Comparison of ENCODE assay signal across 7 cellular contexts in genomic region chr22:31540166-31540565, GRCh38. TPM values are rescaled to one million over a fixed set of nuclear protein-coding genes. Genes with fewer than 3 reads are reported as not detected.
A peak's percentile ranks its signal among the peaks of the same experiment; 100 is the strongest.
DNase-seq lines count a peak whose midpoint lies in the region; ATAC-seq and TF ChIP-seq lines count a peak whose summit lies in the region.
"Not testable (repeated sequence)": the region's sequence is repeated elsewhere in the genome, so short reads cannot be mapped to it uniquely, and the experiment has no call there.

No MANE protein-coding gene starts in this region.

- CTCF ChIA-PET in WTC11 (lab: Charles Lee) = interaction anchor here (0.6 kb wide), 1 partner anchor 530 kb away, joined by 3 read pairs; no protein-coding TSS in a partner anchor
- CTCF ChIA-PET in activated CD8-positive, alpha-beta memory T cell treated with anti-CD3 and anti-CD28 coated beads, Interleukin-2, amount 10 ng/mL, durations not matched to agents 7 days and 5 days (lab: Charles Lee) = interaction anchor here (1.3 kb wide), 1 partner anchor 21 kb away, joined by 5 read pairs; no protein-coding TSS in a partner anchor
- CTCF ChIA-PET in activated naive CD4-positive, alpha-beta T cell treated with anti-CD3 and anti-CD28 coated beads for 36 hours (lab: Charles Lee) = not testable (repeated sequence)

- DNase-seq in WTC11 (ENCODE audit: low spot score); activated CD4-positive, alpha-beta T cell treated with anti-CD3 and anti-CD28 coated beads, Interleukin-2, amount 10 ng/mL, durations not matched to agents 24 days and 14 days; activated T-helper 1 cell treated with anti-CD3 and anti-CD28 coated beads, Interleukin-12 subunit alpha, Interleukin-12 subunit beta, Interleukin-2, Interleukin-4 antibody, amounts not matched to agents 30 ng/mL and 10 ng/mL and 1 ng/mL, durations not matched to agents 14 hours and 24 hours and 36 hours (ENCODE audit: low spot score); stimulated activated effector memory CD8-positive, alpha-beta T cell treated with anti-CD3 and anti-CD28 coated beads, Interleukin-12 subunit alpha, Interleukin-12 subunit beta, amount 100 ng/mL, for 72 hours (ENCODE audit: low spot score in 2 of 2): not testable (repeated sequence)
- DNase-seq in activated CD8-positive, alpha-beta memory T cell treated with anti-CD3 and anti-CD28 coated beads, Interleukin-2, amount 10 ng/mL, durations not matched to agents 7 days and 5 days = peak; percentile 22
- peak; percentile 28 for DNase-seq in activated naive CD4-positive, alpha-beta T cell treated with anti-CD3 and anti-CD28 coated beads for 36 hours
- DNase-seq in chondrocyte (ENCODE audit: low spot score) = peak; percentile 29

- not testable (repeated sequence) for H3K27me3 Mint-ChIP-seq in WTC11 (ENCODE audit: low read depth); activated CD4-positive, alpha-beta T cell treated with anti-CD3 and anti-CD28 coated beads, Interleukin-2, amount 10 ng/mL, durations not matched to agents 24 days and 14 days; activated CD8-positive, alpha-beta memory T cell treated with anti-CD3 and anti-CD28 coated beads, Interleukin-2, amount 10 ng/mL, durations not matched to agents 7 days and 5 days; activated T-helper 1 cell treated with anti-CD3 and anti-CD28 coated beads, Interleukin-12 subunit alpha, Interleukin-12 subunit beta, Interleukin-2, Interleukin-4 antibody, amounts not matched to agents 30 ng/mL and 10 ng/mL and 1 ng/mL, durations not matched to agents 14 hours and 24 hours and 36 hours (ENCODE audit: insufficient read depth); activated naive CD4-positive, alpha-beta T cell treated with anti-CD3 and anti-CD28 coated beads for 36 hours (ENCODE audit: low read depth); chondrocyte (ENCODE audit: low read depth)

- POLR2A ChIA-PET in WTC11 (lab: Charles Lee) = not testable (repeated sequence)

- H3K36me3 Mint-ChIP-seq in WTC11; chondrocyte (ENCODE audit: low read depth): not testable (repeated sequence)
- H3K36me3 Mint-ChIP-seq in activated CD4-positive, alpha-beta T cell treated with anti-CD3 and anti-CD28 coated beads, Interleukin-2, amount 10 ng/mL, durations not matched to agents 24 days and 14 days (ENCODE audit: low read depth) = peaks cover 47% of the 10 kb centered on the region
- peaks cover 35% of the 10 kb centered on the region for H3K36me3 Mint-ChIP-seq in activated CD8-positive, alpha-beta memory T cell treated with anti-CD3 and anti-CD28 coated beads, Interleukin-2, amount 10 ng/mL, durations not matched to agents 7 days and 5 days
- H3K36me3 Mint-ChIP-seq in activated T-helper 1 cell treated with anti-CD3 and anti-CD28 coated beads, Interleukin-12 subunit alpha, Interleukin-12 subunit beta, Interleukin-2, Interleukin-4 antibody, amounts not matched to agents 30 ng/mL and 10 ng/mL and 1 ng/mL, durations not matched to agents 14 hours and 24 hours and 36 hours (ENCODE audit: low read depth) = peaks cover 39% of the 10 kb centered on the region
- H3K36me3 Mint-ChIP-seq in activated naive CD4-positive, alpha-beta T cell treated with anti-CD3 and anti-CD28 coated beads for 36 hours (ENCODE audit: low read depth) = peaks cover 23% of the 10 kb centered on the region
- peaks cover 97% of the 10 kb centered on the region for H3K36me3 Mint-ChIP-seq in stimulated activated effector memory CD8-positive, alpha-beta T cell treated with anti-CD3 and anti-CD28 coated beads, Interleukin-12 subunit alpha, Interleukin-12 subunit beta, amount 100 ng/mL, for 72 hours

- intact Hi-C loops in activated CD4-positive, alpha-beta T cell treated with anti-CD3 and anti-CD28 coated beads, Interleukin-2, amount 10 ng/mL, durations not matched to agents 24 days and 14 days (cut with micrococcal nuclease); activated T-helper 1 cell treated with anti-CD3 and anti-CD28 coated beads, Interleukin-12 subunit alpha, Interleukin-12 subunit beta, Interleukin-2, Interleukin-4 antibody, amounts not matched to agents 30 ng/mL and 10 ng/mL and 1 ng/mL, durations not matched to agents 14 hours and 24 hours and 36 hours (cut with micrococcal nuclease); activated naive CD4-positive, alpha-beta T cell treated with anti-CD3 and anti-CD28 coated beads for 36 hours (cut with micrococcal nuclease): not testable (repeated sequence)

- TF ChIP-seq CTCF in WTC11 (IDR thresholded peaks at IDR 0.05); chondrocyte (IDR thresholded peaks at IDR 0.05): not testable (repeated sequence)

- H3K4me1 Mint-ChIP-seq in WTC11; chondrocyte (ENCODE audit: low read depth): not testable (repeated sequence)
- H3K4me1 Mint-ChIP-seq in activated CD4-positive, alpha-beta T cell treated with anti-CD3 and anti-CD28 coated beads, Interleukin-2, amount 10 ng/mL, durations not matched to agents 24 days and 14 days = peaks cover 33% of the 10 kb centered on the region
- peaks cover 41% of the 10 kb centered on the region for H3K4me1 Mint-ChIP-seq in activated CD8-positive, alpha-beta memory T cell treated with anti-CD3 and anti-CD28 coated beads, Interleukin-2, amount 10 ng/mL, durations not matched to agents 7 days and 5 days
- peaks cover 40% of the 10 kb centered on the region for H3K4me1 Mint-ChIP-seq in activated T-helper 1 cell treated with anti-CD3 and anti-CD28 coated beads, Interleukin-12 subunit alpha, Interleukin-12 subunit beta, Interleukin-2, Interleukin-4 antibody, amounts not matched to agents 30 ng/mL and 10 ng/mL and 1 ng/mL, durations not matched to agents 14 hours and 24 hours and 36 hours (ENCODE audit: low read depth)
- H3K4me1 Mint-ChIP-seq in activated naive CD4-positive, alpha-beta T cell treated with anti-CD3 and anti-CD28 coated beads for 36 hours (ENCODE audit: low read depth) = peaks cover 48% of the 10 kb centered on the region
- peaks cover 51% of the 10 kb centered on the region for H3K4me1 Mint-ChIP-seq in stimulated activated effector memory CD8-positive, alpha-beta T cell treated with anti-CD3 and anti-CD28 coated beads, Interleukin-12 subunit alpha, Interleukin-12 subunit beta, amount 100 ng/mL, for 72 hours

- H3K4me3 Mint-ChIP-seq in WTC11; activated CD4-positive, alpha-beta T cell treated with anti-CD3 and anti-CD28 coated beads, Interleukin-2, amount 10 ng/mL, durations not matched to agents 24 days and 14 days; activated CD8-positive, alpha-beta memory T cell treated with anti-CD3 and anti-CD28 coated beads, Interleukin-2, amount 10 ng/mL, durations not matched to agents 7 days and 5 days; activated T-helper 1 cell treated with anti-CD3 and anti-CD28 coated beads, Interleukin-12 subunit alpha, Interleukin-12 subunit beta, Interleukin-2, Interleukin-4 antibody, amounts not matched to agents 30 ng/mL and 10 ng/mL and 1 ng/mL, durations not matched to agents 14 hours and 24 hours and 36 hours; activated naive CD4-positive, alpha-beta T cell treated with anti-CD3 and anti-CD28 coated beads for 36 hours; chondrocyte (ENCODE audit: unreplicated experiment); stimulated activated effector memory CD8-positive, alpha-beta T cell treated with anti-CD3 and anti-CD28 coated beads, Interleukin-12 subunit alpha, Interleukin-12 subunit beta, amount 100 ng/mL, for 72 hours: not testable (repeated sequence)

- not testable (repeated sequence) for ATAC-seq in WTC11; activated CD8-positive, alpha-beta memory T cell treated with anti-CD3 and anti-CD28 coated beads, Interleukin-2, amount 10 ng/mL, durations not matched to agents 7 days and 5 days; stimulated activated effector memory CD8-positive, alpha-beta T cell treated with anti-CD3 and anti-CD28 coated beads, Interleukin-12 subunit alpha, Interleukin-12 subunit beta, amount 100 ng/mL, for 72 hours

- not testable (repeated sequence) for H3K9me3 Mint-ChIP-seq in WTC11; activated CD4-positive, alpha-beta T cell treated with anti-CD3 and anti-CD28 coated beads, Interleukin-2, amount 10 ng/mL, durations not matched to agents 24 days and 14 days; activated CD8-positive, alpha-beta memory T cell treated with anti-CD3 and anti-CD28 coated beads, Interleukin-2, amount 10 ng/mL, durations not matched to agents 7 days and 5 days (ENCODE audit: low read depth); activated T-helper 1 cell treated with anti-CD3 and anti-CD28 coated beads, Interleukin-12 subunit alpha, Interleukin-12 subunit beta, Interleukin-2, Interleukin-4 antibody, amounts not matched to agents 30 ng/mL and 10 ng/mL and 1 ng/mL, durations not matched to agents 14 hours and 24 hours and 36 hours; activated naive CD4-positive, alpha-beta T cell treated with anti-CD3 and anti-CD28 coated beads for 36 hours; chondrocyte (ENCODE audit: low read depth); stimulated activated effector memory CD8-positive, alpha-beta T cell treated with anti-CD3 and anti-CD28 coated beads, Interleukin-12 subunit alpha, Interleukin-12 subunit beta, amount 100 ng/mL, for 72 hours

- H3K27ac Mint-ChIP-seq in WTC11; activated CD8-positive, alpha-beta memory T cell treated with anti-CD3 and anti-CD28 coated beads, Interleukin-2, amount 10 ng/mL, durations not matched to agents 7 days and 5 days; chondrocyte (ENCODE audit: unreplicated experiment): not testable (repeated sequence)
- H3K27ac Mint-ChIP-seq in activated CD4-positive, alpha-beta T cell treated with anti-CD3 and anti-CD28 coated beads, Interleukin-2, amount 10 ng/mL, durations not matched to agents 24 days and 14 days = peak overlapping the region; percentile 83
- H3K27ac Mint-ChIP-seq in activated T-helper 1 cell treated with anti-CD3 and anti-CD28 coated beads, Interleukin-12 subunit alpha, Interleukin-12 subunit beta, Interleukin-2, Interleukin-4 antibody, amounts not matched to agents 30 ng/mL and 10 ng/mL and 1 ng/mL, durations not matched to agents 14 hours and 24 hours and 36 hours = peak overlapping the region; percentile 11
- H3K27ac Mint-ChIP-seq in activated naive CD4-positive, alpha-beta T cell treated with anti-CD3 and anti-CD28 coated beads for 36 hours = peak overlapping the region; percentile 59
- peak overlapping the region; percentile 48 for H3K27ac Mint-ChIP-seq in stimulated activated effector memory CD8-positive, alpha-beta T cell treated with anti-CD3 and anti-CD28 coated beads, Interleukin-12 subunit alpha, Interleukin-12 subunit beta, amount 100 ng/mL, for 72 hours

RNA-seq across cellular contexts. Expression of gene SFI1, which starts 43.8 kb away (rescaled TPM):
- total RNA-seq in WTC11 (2021) (37.9 to 43.6 TPM (median 38.7 TPM) in 3 replicates), chondrocyte (20.3 to 30.9 TPM (median 22.4 TPM) in 3 replicates)
- 321 and 352 TPM in 2 replicates for total RNA-seq in activated CD4-positive, alpha-beta T cell treated with anti-CD3 and anti-CD28 coated beads, Interleukin-2, amount 10 ng/mL, durations not matched to agents 24 days and 14 days
- 100 to 1,000 TPM; 150 to 192 TPM for total RNA-seq in activated CD8-positive, alpha-beta memory T cell treated with anti-CD3 and anti-CD28 coated beads, Interleukin-2, amount 10 ng/mL, durations not matched to agents 7 days and 5 days
- 406 and 416 TPM in 2 replicates for total RNA-seq in activated T-helper 1 cell treated with anti-CD3 and anti-CD28 coated beads, Interleukin-12 subunit alpha, Interleukin-12 subunit beta, Interleukin-2, Interleukin-4 antibody, amounts not matched to agents 30 ng/mL and 10 ng/mL and 1 ng/mL, durations not matched to agents 14 hours and 24 hours and 36 hours
- 100 to 1,000 TPM; 147 to 155 TPM for total RNA-seq in activated naive CD4-positive, alpha-beta T cell treated with anti-CD3 and anti-CD28 coated beads for 36 hours

RNA-seq across cellular contexts. Expression of gene EIF4ENIF1, which starts 50.5 kb away (rescaled TPM):
- total RNA-seq in WTC11 (2021) (19.7 to 23.6 TPM (median 22.8 TPM) in 3 replicates), chondrocyte (29.3 to 34.0 TPM (median 31.9 TPM) in 3 replicates)
- total RNA-seq in activated CD4-positive, alpha-beta T cell treated with anti-CD3 and anti-CD28 coated beads, Interleukin-2, amount 10 ng/mL, durations not matched to agents 24 days and 14 days = 78.1 and 85.6 TPM in 2 replicates
- 10 to 100 TPM; 39.1 to 50.4 TPM for total RNA-seq in activated CD8-positive, alpha-beta memory T cell treated with anti-CD3 and anti-CD28 coated beads, Interleukin-2, amount 10 ng/mL, durations not matched to agents 7 days and 5 days
- total RNA-seq in activated T-helper 1 cell treated with anti-CD3 and anti-CD28 coated beads, Interleukin-12 subunit alpha, Interleukin-12 subunit beta, Interleukin-2, Interleukin-4 antibody, amounts not matched to agents 30 ng/mL and 10 ng/mL and 1 ng/mL, durations not matched to agents 14 hours and 24 hours and 36 hours = 101 and 105 TPM in 2 replicates
- 10 to 100 TPM; 28.1 to 29.0 TPM for total RNA-seq in activated naive CD4-positive, alpha-beta T cell treated with anti-CD3 and anti-CD28 coated beads for 36 hours
